In genomic region chr7:30985756-30986155, GRCh38 we compare ENCODE assay signal across 19 cellular contexts. TPM values are rescaled to one million over a fixed set of nuclear protein-coding genes. Genes with fewer than 3 reads are reported as not detected.
DNase-seq lines count a peak whose midpoint lies in the region; ATAC-seq and TF ChIP-seq lines count a peak whose summit lies in the region.
"Had no signal": no experiment of that assay in that cellular context is flagged by ENCODE, and none has a peak within 500 bp of the region (broad histone marks: within the 10 kb centered on the region; RNA-seq: fewer than 3 reads in every experiment).

No MANE protein-coding gene starts in this region.

- H4K20me1 ChIP-seq in neural progenitor cell (ENCODE audit: low read depth) = peaks cover 47% of the 10 kb centered on the region

- no peaks in the 10 kb centered on the region for H3F3A ChIP-seq in neural progenitor cell (ENCODE audit: low read depth)

- H3K27ac Mint-ChIP-seq in activated naive CD8-positive, alpha-beta T cell treated with anti-CD3 and anti-CD28 coated beads, Interleukin-2, amount 10 ng/mL, durations not matched to agents 7 days and 5 days = peak overlapping the region; percentile 54
- H3K27ac Mint-ChIP-seq in activated naive CD8-positive, alpha-beta T cell treated with anti-CD3 and anti-CD28 coated beads for 36 hours = no peak overlapping the region
- H3K27ac Mint-ChIP-seq in endothelial cell (ENCODE audit: unreplicated experiment) (peak overlapping the region; percentile 68), neural progenitor cell (no peak overlapping the region)
- H3K27ac Mint-ChIP-seq: CD8-positive, alpha-beta T cell; HFFc6 had no signal

- no peaks in the 10 kb centered on the region for H3K79me2 ChIP-seq in neural progenitor cell (ENCODE audit: low read depth)

- TF ChIP-seq CTCF in endothelial cell (IDR thresholded peaks at IDR 0.05; ENCODE audit: unreplicated experiment) (no peak), neural progenitor cell (IDR thresholded peaks at IDR 0.05) (no peak)

- ATAC-seq in activated naive CD8-positive, alpha-beta T cell treated with anti-CD3 and anti-CD28 coated beads, Interleukin-2, amount 10 ng/mL, durations not matched to agents 7 days and 5 days (ENCODE audit: low read depth) = no peak
- ATAC-seq: CD8-positive, alpha-beta T cell had no signal

- H3K9me3 ChIP-seq in neural progenitor cell (ENCODE audit: low read depth) = no peaks in the 10 kb centered on the region

- H3K4me1 Mint-ChIP-seq in activated naive CD8-positive, alpha-beta T cell treated with anti-CD3 and anti-CD28 coated beads, Interleukin-2, amount 10 ng/mL, durations not matched to agents 7 days and 5 days = peaks cover 10% of the 10 kb centered on the region
- H3K4me1 Mint-ChIP-seq in activated naive CD8-positive, alpha-beta T cell treated with anti-CD3 and anti-CD28 coated beads for 36 hours = no peaks in the 10 kb centered on the region
- H3K4me1 Mint-ChIP-seq in endothelial cell (ENCODE audit: unreplicated experiment) = peaks cover 64% of the 10 kb centered on the region
- H3K4me1 Mint-ChIP-seq in neural progenitor cell = peaks cover 74% of the 10 kb centered on the region

- DNase-seq in activated naive CD8-positive, alpha-beta T cell treated with anti-CD3 and anti-CD28 coated beads, Interleukin-2, amount 10 ng/mL, durations not matched to agents 7 days and 5 days = no peak
- no peak for DNase-seq in activated naive CD8-positive, alpha-beta T cell treated with anti-CD3 and anti-CD28 coated beads for 36 hours
- DNase-seq in endothelial cell (ENCODE audit: low spot score) (no peak), neural progenitor cell (ENCODE audit: low spot score) (no peak), NCI-H82 (lab: John Stamatoyannopoulos, UW) (no peak), NCI-H2171 (lab: John Stamatoyannopoulos, UW) (no peak), H4 (ENCODE audit: low spot score) (no peak)
- DNase-seq in activated CD4-positive, alpha-beta T cell treated with anti-CD3 and anti-CD28 coated beads, Interleukin-2, amount 50 U/mL, for 4 hours = no peak
- DNase-seq: CD8-positive, alpha-beta T cell; COR-L47; DMS153; DMS79 treated with DMSO at 0.1 percent for 48 hours; EL; GOT3; HCEC 1CT; HFFc6 had no signal

- peaks cover 98% of the 10 kb centered on the region for H3K27me3 ChIP-seq in neural progenitor cell

- H3K4me3 ChIP-seq in neural progenitor cell = no peak overlapping the region

- no peak overlapping the region for H3K27ac ChIP-seq in neural progenitor cell
- H3K27ac ChIP-seq: 22Rv1 had no signal

- POLR2A ChIA-PET in activated naive CD8-positive, alpha-beta T cell treated with anti-CD3 and anti-CD28 coated beads, Interleukin-2, amount 10 ng/mL, durations not matched to agents 7 days and 5 days (lab: Charles Lee) = interaction anchor here (0.7 kb wide), 1 partner anchor 951 kb away, joined by 5 read pairs; no protein-coding TSS in a partner anchor

- H3K9me3 Mint-ChIP-seq in activated naive CD8-positive, alpha-beta T cell treated with anti-CD3 and anti-CD28 coated beads, Interleukin-2, amount 10 ng/mL, durations not matched to agents 7 days and 5 days = no peaks in the 10 kb centered on the region
- no peaks in the 10 kb centered on the region for H3K9me3 Mint-ChIP-seq in activated naive CD8-positive, alpha-beta T cell treated with anti-CD3 and anti-CD28 coated beads for 36 hours
- H3K9me3 Mint-ChIP-seq in endothelial cell (ENCODE audit: unreplicated experiment) (no peaks in the 10 kb centered on the region), neural progenitor cell (no peaks in the 10 kb centered on the region)
- H3K9me3 Mint-ChIP-seq: CD8-positive, alpha-beta T cell; HFFc6 had no signal

- no peak overlapping the region for H3K9ac ChIP-seq in neural progenitor cell

- H3K27me3 Mint-ChIP-seq in activated naive CD8-positive, alpha-beta T cell treated with anti-CD3 and anti-CD28 coated beads, Interleukin-2, amount 10 ng/mL, durations not matched to agents 7 days and 5 days = peaks cover 30% of the 10 kb centered on the region
- peaks cover 46% of the 10 kb centered on the region for H3K27me3 Mint-ChIP-seq in activated naive CD8-positive, alpha-beta T cell treated with anti-CD3 and anti-CD28 coated beads for 36 hours
- H3K27me3 Mint-ChIP-seq in endothelial cell (ENCODE audit: unreplicated experiment) = peaks cover 14% of the 10 kb centered on the region
- peaks cover 4% of the 10 kb centered on the region for H3K27me3 Mint-ChIP-seq in neural progenitor cell (ENCODE audit: insufficient read depth, low read depth)

- H3K4me2 ChIP-seq in neural progenitor cell = no peak overlapping the region

- H3K36me3 ChIP-seq in neural progenitor cell = no peaks in the 10 kb centered on the region

- H2AFZ ChIP-seq in neural progenitor cell (replicated peaks) = no peak overlapping the region

- peaks cover 35% of the 10 kb centered on the region for H3K4me1 ChIP-seq in neural progenitor cell

- no peak overlapping the region for H3K4me3 Mint-ChIP-seq in activated naive CD8-positive, alpha-beta T cell treated with anti-CD3 and anti-CD28 coated beads, Interleukin-2, amount 10 ng/mL, durations not matched to agents 7 days and 5 days
- H3K4me3 Mint-ChIP-seq in activated naive CD8-positive, alpha-beta T cell treated with anti-CD3 and anti-CD28 coated beads for 36 hours = no peak overlapping the region
- H3K4me3 Mint-ChIP-seq in endothelial cell (ENCODE audit: unreplicated experiment) = peak overlapping the region; percentile 23
- peak overlapping the region; percentile 5 for H3K4me3 Mint-ChIP-seq in neural progenitor cell
- H3K4me3 Mint-ChIP-seq: CD8-positive, alpha-beta T cell; HFFc6 had no signal

- no peaks in the 10 kb centered on the region for H3K36me3 Mint-ChIP-seq in activated naive CD8-positive, alpha-beta T cell treated with anti-CD3 and anti-CD28 coated beads, Interleukin-2, amount 10 ng/mL, durations not matched to agents 7 days and 5 days
- no peaks in the 10 kb centered on the region for H3K36me3 Mint-ChIP-seq in activated naive CD8-positive, alpha-beta T cell treated with anti-CD3 and anti-CD28 coated beads for 36 hours
- H3K36me3 Mint-ChIP-seq in endothelial cell (ENCODE audit: low read depth, unreplicated experiment) = peaks cover 7% of the 10 kb centered on the region
- H3K36me3 Mint-ChIP-seq in neural progenitor cell = no peaks in the 10 kb centered on the region
- H3K36me3 Mint-ChIP-seq: CD14-positive monocyte; CD8-positive, alpha-beta T cell had no signal

RNA-seq across cellular contexts. Expression of gene GHRHR, which starts 22.0 kb away (rescaled TPM):
- total RNA-seq in activated naive CD8-positive, alpha-beta T cell treated with anti-CD3 and anti-CD28 coated beads, Interleukin-2, amount 10 ng/mL, durations not matched to agents 7 days and 5 days = not detected
- not detected for total RNA-seq in activated naive CD8-positive, alpha-beta T cell treated with anti-CD3 and anti-CD28 coated beads for 36 hours
- total RNA-seq in endothelial cell (ENCODE audit: unreplicated experiment) = 7.5 TPM
- total RNA-seq in neural progenitor cell (ENCODE audit: low replicate concordance) = not detected in 2 replicates
- total RNA-seq in H4 (2014; rRNA removed; shearing (Covaris generic)) = not detected in 2 replicates
- total RNA-seq: A673; CD8-positive, alpha-beta T cell; HFFc6 had no signal

Comparison
In these comparisons a context has a peak if more than half of its experiments do, and no peak if none do; other contexts are left out.
1. H3K27ac Mint-ChIP-seq: peak in activated naive CD8-positive, alpha-beta T cell treated with anti-CD3 and anti-CD28 coated beads, Interleukin-2, amount 10 ng/mL, durations not matched to agents 7 days and 5 days (single experiment) and endothelial cell (single experiment); none in activated naive CD8-positive, alpha-beta T cell treated with anti-CD3 and anti-CD28 coated beads for 36 hours (single experiment) and neural progenitor cell (single experiment).
2. H3K4me3 Mint-ChIP-seq: peak in endothelial cell (single experiment) and neural progenitor cell (single experiment); none in activated naive CD8-positive, alpha-beta T cell treated with anti-CD3 and anti-CD28 coated beads, Interleukin-2, amount 10 ng/mL, durations not matched to agents 7 days and 5 days (single experiment) and activated naive CD8-positive, alpha-beta T cell treated with anti-CD3 and anti-CD28 coated beads for 36 hours (single experiment).